Comparison of ENCODE assay signal across 18 cellular contexts in genomic region chr7:42151309-42151708, GRCh38.
DNase-seq lines count a peak whose midpoint lies in the region; ATAC-seq and TF ChIP-seq lines count a peak whose summit lies in the region.
"Had no signal": no experiment of that assay in that cellular context is flagged by ENCODE, and none has a peak within 500 bp of the region (broad histone marks: within the 10 kb centered on the region; RNA-seq: fewer than 3 reads in every experiment).

No MANE protein-coding gene starts in this region.

- no TSS peak for BruUV-seq in mammary epithelial cell (replicated peaks; lab: Mats Ljungman, UMichigan)

- H3K9me3 ChIP-seq in mammary epithelial cell (replicated peaks; ENCODE audit: insufficient read depth, low read length) = no peaks in the 10 kb centered on the region
- H3K9me3 ChIP-seq in ovary = no peaks in the 10 kb centered on the region
- H3K9me3 ChIP-seq: spleen, tibial nerve had no signal

- no peak for TF ChIP-seq POLR2A in ovary (IDR thresholded peaks at IDR 0.05)
- no peak for TF ChIP-seq POLR2A in lower leg skin (IDR thresholded peaks at IDR 0.05)

- H3K27ac ChIP-seq in mammary epithelial cell (ENCODE audit: insufficient read depth, low read depth, low read length) (no peak overlapping the region), ovary (no peak overlapping the region)
- H3K27ac ChIP-seq: spleen had no signal

- H3K79me2 ChIP-seq in mammary epithelial cell (ENCODE audit: insufficient read depth, low read length) = peaks cover 46% of the 10 kb centered on the region

- H3K9ac ChIP-seq in mammary epithelial cell (ENCODE audit: insufficient read depth, low read length) = no peak overlapping the region

- H3K36me3 ChIP-seq in mammary epithelial cell (ENCODE audit: insufficient read depth, low read length) (peaks cover 4% of the 10 kb centered on the region), ovary (no peaks in the 10 kb centered on the region)
- H3K36me3 ChIP-seq: spleen, tibial nerve had no signal

- 21% methylated on average over 7 of the region's 7 CpGs for WGBS in mammary epithelial cell (ENCODE audit: low coverage, missing lambda C conversion rate)
- 2 to 12% (median 8%) methylated on average over 7 of the region's 7 CpGs for WGBS in ovary, 3 donors
- 27% methylated on average over 7 of the region's 7 CpGs for WGBS in lower leg skin, 2 donors

- no peak for TF ChIP-seq EP300 in ovary (IDR thresholded peaks at IDR 0.05)

- H3K27ac Mint-ChIP-seq in stimulated activated effector memory CD8-positive, alpha-beta T cell treated with anti-CD3 and anti-CD28 coated beads, Interleukin-12 subunit alpha, Interleukin-12 subunit beta, amount 100 ng/mL, for 72 hours = no peak overlapping the region
- H3K27ac Mint-ChIP-seq: activated CD8-positive, alpha-beta memory T cell treated with anti-CD3 and anti-CD28 coated beads, Interleukin-2, amount 10 ng/mL, durations not matched to agents 7 days and 5 days; activated naive CD4-positive, alpha-beta T cell treated with anti-CD3 and anti-CD28 coated beads, Interleukin-2, amount 50 U/mL, for 24 hours; immature natural killer cell; nephron had no signal

- H3K4me2 ChIP-seq in mammary epithelial cell (ENCODE audit: insufficient read depth, low read depth, low read length) = peak overlapping the region; percentile 64

- H3K4me3 ChIP-seq in mammary epithelial cell (replicated peaks in 1 of 3; ENCODE audit: insufficient read depth in 1 of 3, low read depth in 2 of 3, low read length in 3 of 3) (no peak overlapping the region), ovary (no peak overlapping the region), lower leg skin (ENCODE audit: low read depth, poor library complexity, severe bottlenecking) (no peak overlapping the region)
- H3K4me3 ChIP-seq: spleen had no signal

- H4K20me1 ChIP-seq in mammary epithelial cell (ENCODE audit: insufficient read depth, low read length) = no peaks in the 10 kb centered on the region

- H3K4me3 Mint-ChIP-seq in stimulated activated effector memory CD8-positive, alpha-beta T cell treated with anti-CD3 and anti-CD28 coated beads, Interleukin-12 subunit alpha, Interleukin-12 subunit beta, amount 100 ng/mL, for 72 hours = no peak overlapping the region
- H3K4me3 Mint-ChIP-seq: activated CD8-positive, alpha-beta memory T cell treated with anti-CD3 and anti-CD28 coated beads, Interleukin-2, amount 10 ng/mL, durations not matched to agents 7 days and 5 days; activated naive CD4-positive, alpha-beta T cell treated with anti-CD3 and anti-CD28 coated beads, Interleukin-2, amount 50 U/mL, for 24 hours; immature natural killer cell had no signal

- TF ChIP-seq CTCF in mammary epithelial cell (conservative IDR thresholded peaks at IDR 0.05 in 1 of 2, IDR thresholded peaks at IDR 0.05 in 1 of 2; ENCODE audit: extremely low read depth in 1 of 2, insufficient read depth in 1 of 2, low read depth in 1 of 2, low read length in 2 of 2) (no peak), ovary (IDR thresholded peaks at IDR 0.05) (no peak), lower leg skin (IDR thresholded peaks at IDR 0.05) (no peak)

- CTCF ChIA-PET in mammary epithelial cell (lab: Charles Lee; ENCODE audit: low non-redundant PET) = no interaction called here

- peak overlapping the region; percentile 15 for H2AFZ ChIP-seq in mammary epithelial cell (ENCODE audit: low read depth, low read length)

- H3K36me3 Mint-ChIP-seq in stimulated activated effector memory CD8-positive, alpha-beta T cell treated with anti-CD3 and anti-CD28 coated beads, Interleukin-12 subunit alpha, Interleukin-12 subunit beta, amount 100 ng/mL, for 72 hours = no peaks in the 10 kb centered on the region
- H3K36me3 Mint-ChIP-seq: activated CD8-positive, alpha-beta memory T cell treated with anti-CD3 and anti-CD28 coated beads, Interleukin-2, amount 10 ng/mL, durations not matched to agents 7 days and 5 days; activated naive CD4-positive, alpha-beta T cell treated with anti-CD3 and anti-CD28 coated beads, Interleukin-2, amount 50 U/mL, for 24 hours; immature natural killer cell had no signal

- in situ Hi-C loops in mammary epithelial cell (cut with MboI; ENCODE audit: low sequenced_read_pairs in 2 of 2) = no loop called here

- H3K4me1 ChIP-seq in mammary epithelial cell (ENCODE audit: insufficient read depth, low read length) = peaks cover 26% of the 10 kb centered on the region
- H3K4me1 ChIP-seq in ovary (ENCODE audit: insufficient read depth) = peaks cover 12% of the 10 kb centered on the region
- H3K4me1 ChIP-seq: spleen had no signal

- no peaks in the 10 kb centered on the region for H3K4me1 Mint-ChIP-seq in stimulated activated effector memory CD8-positive, alpha-beta T cell treated with anti-CD3 and anti-CD28 coated beads, Interleukin-12 subunit alpha, Interleukin-12 subunit beta, amount 100 ng/mL, for 72 hours
- H3K4me1 Mint-ChIP-seq: activated CD8-positive, alpha-beta memory T cell treated with anti-CD3 and anti-CD28 coated beads, Interleukin-2, amount 10 ng/mL, durations not matched to agents 7 days and 5 days; activated naive CD4-positive, alpha-beta T cell treated with anti-CD3 and anti-CD28 coated beads, Interleukin-2, amount 50 U/mL, for 24 hours; immature natural killer cell had no signal

- peak; percentile 83 for ATAC-seq in left ventricle myocardium superior
- ATAC-seq in stimulated activated effector memory CD8-positive, alpha-beta T cell treated with anti-CD3 and anti-CD28 coated beads, Interleukin-12 subunit alpha, Interleukin-12 subunit beta, amount 100 ng/mL, for 72 hours = no peak
- ATAC-seq: activated CD8-positive, alpha-beta memory T cell treated with anti-CD3 and anti-CD28 coated beads, Interleukin-2, amount 10 ng/mL, durations not matched to agents 7 days and 5 days; esophagus mucosa; HCT116 had no signal

- H3K27me3 ChIP-seq in mammary epithelial cell (ENCODE audit: insufficient read depth, low read length) = no peaks in the 10 kb centered on the region
- H3K27me3 ChIP-seq in ovary = no peaks in the 10 kb centered on the region
- H3K27me3 ChIP-seq: tibial nerve had no signal

- intact Hi-C loops in mammary epithelial cell (cut with micrococcal nuclease) (no loop called here), left ventricle myocardium superior (cut with micrococcal nuclease) (no loop called here), ovary (cut with DNase I) (no loop called here), lower leg skin (cut with DNase I; ENCODE audit: low total_unique reads) (no loop called here)

- peak; percentile 52 for DNase-seq in AG08395 (ENCODE audit: low spot score)
- DNase-seq in mammary epithelial cell = no peak
- no peak for DNase-seq in left ventricle myocardium superior
- peak in 3 of 5 donors; percentile 31 to 52 (median 44) for DNase-seq in ovary
- no peak for DNase-seq in NCI-H446 (lab: John Stamatoyannopoulos, UW)
- no peak for DNase-seq in lower leg skin (ENCODE audit: low spot score in 2 of 2)
- no peak for DNase-seq in NCI-H2227 treated with DMSO at 0.1 percent for 48 hours (lab: John Stamatoyannopoulos, UW)
- DNase-seq in stimulated activated effector memory CD8-positive, alpha-beta T cell treated with anti-CD3 and anti-CD28 coated beads, Interleukin-12 subunit alpha, Interleukin-12 subunit beta, amount 100 ng/mL, for 72 hours (ENCODE audit: low spot score in 2 of 2) = no peak
- DNase-seq: ACHN; activated CD8-positive, alpha-beta memory T cell treated with anti-CD3 and anti-CD28 coated beads, Interleukin-2, amount 10 ng/mL, durations not matched to agents 7 days and 5 days; immature natural killer cell; NCI-H2107; spleen had no signal

- dilution Hi-C loops in mammary epithelial cell (cut with HindIII; ENCODE audit: low sequenced_read_pairs) = no loop called here

- peaks cover under 1% of the 10 kb centered on the region for H3K9me3 Mint-ChIP-seq in stimulated activated effector memory CD8-positive, alpha-beta T cell treated with anti-CD3 and anti-CD28 coated beads, Interleukin-12 subunit alpha, Interleukin-12 subunit beta, amount 100 ng/mL, for 72 hours
- H3K9me3 Mint-ChIP-seq: activated naive CD4-positive, alpha-beta T cell treated with anti-CD3 and anti-CD28 coated beads, Interleukin-2, amount 50 U/mL, for 24 hours; nephron had no signal

Comparison
In these comparisons a context has a peak if more than half of its experiments do, and no peak if none do; other contexts are left out.
1. DNase-seq: peak in AG08395 (single experiment) and ovary (3 of 5); none in mammary epithelial cell (single experiment), left ventricle myocardium superior (single experiment), NCI-H446 (0 of 2), lower leg skin (0 of 2), NCI-H2227 treated with DMSO at 0.1 percent for 48 hours (single experiment) and stimulated activated effector memory CD8-positive, alpha-beta T cell treated with anti-CD3 and anti-CD28 coated beads, Interleukin-12 subunit alpha, Interleukin-12 subunit beta, amount 100 ng/mL, for 72 hours (0 of 2).